Comparison of ENCODE assay signal across 1 cellular context in genomic region chr5:174736777-174737176, GRCh38.
TF ChIP-seq lines count a peak whose summit lies in the region.

No MANE protein-coding gene starts in this region.

TF ChIP-seq in IMR-90, 13 proteins besides CTCF, POLR2A, EP300 and RAD21 (continued from another document):
- TF ChIP-seq, protein P1, sequence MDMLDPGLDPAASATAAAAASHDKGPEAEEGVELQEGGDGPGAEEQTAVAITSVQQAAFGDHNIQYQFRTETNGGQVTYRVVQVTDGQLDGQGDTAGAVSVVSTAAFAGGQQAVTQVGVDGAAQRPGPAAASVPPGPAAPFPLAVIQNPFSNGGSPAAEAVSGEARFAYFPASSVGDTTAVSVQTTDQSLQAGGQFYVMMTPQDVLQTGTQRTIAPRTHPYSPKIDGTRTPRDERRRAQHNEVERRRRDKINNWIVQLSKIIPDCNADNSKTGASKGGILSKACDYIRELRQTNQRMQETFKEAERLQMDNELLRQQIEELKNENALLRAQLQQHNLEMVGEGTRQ (IDR thresholded peaks at IDR 0.05; ENCODE audit: low read depth, low read length) = no peak
- TF ChIP-seq CEBPB (IDR thresholded peaks at IDR 0.05; ENCODE audit: low read depth, low read length) = no peak
- TF ChIP-seq CHD1 (IDR thresholded peaks at IDR 0.05; ENCODE audit: low read depth, low read length) = no peak
